In the genomic region with DNA sequence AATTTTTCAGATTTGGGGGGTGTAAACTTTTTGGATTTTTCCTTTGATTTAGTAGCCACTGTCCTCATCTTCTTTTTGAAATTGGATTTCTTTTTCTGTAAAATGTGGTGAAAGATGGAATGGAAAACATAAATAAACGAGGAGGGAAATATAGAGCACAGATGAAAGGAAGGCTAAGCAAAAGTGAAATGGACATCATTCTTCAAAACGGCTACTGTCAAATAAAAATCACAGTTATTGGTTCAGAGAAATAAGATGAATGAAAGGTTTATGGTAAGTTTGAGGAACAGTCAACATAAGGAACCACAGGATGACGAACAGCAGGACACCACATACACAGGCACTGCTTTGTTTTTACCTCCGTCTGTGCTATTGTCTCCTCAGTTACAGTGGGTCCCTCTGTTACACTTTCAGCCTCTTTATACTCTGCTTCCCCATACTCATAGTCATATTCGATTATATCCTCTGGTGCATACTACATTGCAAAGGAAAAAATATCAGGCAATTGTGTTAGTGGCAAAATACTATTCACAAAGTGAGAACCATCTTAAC, we compare ENCODE assay signal across 18 cellular contexts.
"Had no signal": no experiment of that assay in that cellular context is flagged by ENCODE, and none has a peak within 500 bp of the region (broad histone marks: within the 10 kb centered on the region; RNA-seq: fewer than 3 reads in every experiment).

No MANE protein-coding gene starts in this region.

- H3K27me3 ChIP-seq: ovary, right lobe of liver, tibial nerve had no signal

- H3K9me3 ChIP-seq: ovary, right lobe of liver, tibial nerve had no signal

- DNase-seq: activated CD4-positive, alpha-beta memory T cell treated with anti-CD3 and anti-CD28 coated beads, Interleukin-2, amount 10 ng/mL, durations not matched to agents 7 days and 5 days; activated CD4-positive, alpha-beta T cell treated with anti-CD3 and anti-CD28 coated beads for 4 hours; activated CD8-positive, alpha-beta memory T cell treated with anti-CD3 and anti-CD28 coated beads, Interleukin-2, amount 10 ng/mL, durations not matched to agents 7 days and 5 days; activated naive CD4-positive, alpha-beta T cell; activated naive CD8-positive, alpha-beta T cell treated with anti-CD3 and anti-CD28 coated beads, Interleukin-2, amount 50 U/mL, for 24 hours; anterior cingulate cortex; caudate nucleus; erythroblast; immature natural killer cell; kidney glomerular epithelial cell; left ventricle myocardium superior; ovary; right lobe of liver; small intestine; stimulated activated CD4-positive, alpha-beta T cell treated with anti-CD3 and anti-CD28 coated beads, Interleukin-15, amount 100 ng/mL, for 24 hours; stimulated activated CD4-positive, alpha-beta T cell treated with anti-CD3 and anti-CD28 coated beads, Interleukin-2, amount 100 ng/mL, for 48 hours had no signal

- H3K36me3 ChIP-seq: ovary, right lobe of liver, tibial nerve had no signal

- H3K27ac ChIP-seq: coronary artery, ovary, right lobe of liver, tibial nerve had no signal

- H3K4me3 ChIP-seq: coronary artery, ovary, right lobe of liver, tibial nerve had no signal

- H3K4me1 ChIP-seq: right lobe of liver, tibial nerve had no signal

- ATAC-seq: activated CD8-positive, alpha-beta memory T cell treated with anti-CD3 and anti-CD28 coated beads, Interleukin-2, amount 10 ng/mL, durations not matched to agents 7 days and 5 days; activated naive CD8-positive, alpha-beta T cell treated with anti-CD3 and anti-CD28 coated beads, Interleukin-2, amount 50 U/mL, for 24 hours; left ventricle myocardium superior; right lobe of liver had no signal
